In the genomic region with DNA sequence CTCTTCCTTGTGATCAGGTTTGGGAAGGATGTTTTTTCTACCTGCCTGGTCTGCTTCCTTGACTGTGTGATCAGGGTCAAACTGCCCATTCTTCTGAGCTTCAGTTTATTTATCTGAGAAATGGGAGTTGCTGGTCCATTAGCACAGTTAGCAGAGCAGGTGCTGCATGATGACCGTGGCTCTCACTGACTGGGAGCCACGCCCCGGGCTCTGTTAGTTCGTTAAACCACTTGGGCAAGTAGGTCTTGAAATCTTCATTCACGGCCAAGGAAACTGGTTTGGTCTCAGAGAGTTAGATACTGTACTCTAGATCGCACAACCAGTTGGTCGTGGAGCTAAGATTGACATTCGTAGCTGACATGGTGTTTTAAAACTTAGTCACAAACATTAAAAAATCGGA, we compare ENCODE assay signal across 1 cellular context.
TF ChIP-seq lines count a peak whose summit lies in the region.

No MANE protein-coding gene starts in this region.

TF ChIP-seq in K562, 482 proteins besides CTCF, POLR2A, EP300 and RAD21 (continued from another document):
- TF ChIP-seq, protein P1, sequence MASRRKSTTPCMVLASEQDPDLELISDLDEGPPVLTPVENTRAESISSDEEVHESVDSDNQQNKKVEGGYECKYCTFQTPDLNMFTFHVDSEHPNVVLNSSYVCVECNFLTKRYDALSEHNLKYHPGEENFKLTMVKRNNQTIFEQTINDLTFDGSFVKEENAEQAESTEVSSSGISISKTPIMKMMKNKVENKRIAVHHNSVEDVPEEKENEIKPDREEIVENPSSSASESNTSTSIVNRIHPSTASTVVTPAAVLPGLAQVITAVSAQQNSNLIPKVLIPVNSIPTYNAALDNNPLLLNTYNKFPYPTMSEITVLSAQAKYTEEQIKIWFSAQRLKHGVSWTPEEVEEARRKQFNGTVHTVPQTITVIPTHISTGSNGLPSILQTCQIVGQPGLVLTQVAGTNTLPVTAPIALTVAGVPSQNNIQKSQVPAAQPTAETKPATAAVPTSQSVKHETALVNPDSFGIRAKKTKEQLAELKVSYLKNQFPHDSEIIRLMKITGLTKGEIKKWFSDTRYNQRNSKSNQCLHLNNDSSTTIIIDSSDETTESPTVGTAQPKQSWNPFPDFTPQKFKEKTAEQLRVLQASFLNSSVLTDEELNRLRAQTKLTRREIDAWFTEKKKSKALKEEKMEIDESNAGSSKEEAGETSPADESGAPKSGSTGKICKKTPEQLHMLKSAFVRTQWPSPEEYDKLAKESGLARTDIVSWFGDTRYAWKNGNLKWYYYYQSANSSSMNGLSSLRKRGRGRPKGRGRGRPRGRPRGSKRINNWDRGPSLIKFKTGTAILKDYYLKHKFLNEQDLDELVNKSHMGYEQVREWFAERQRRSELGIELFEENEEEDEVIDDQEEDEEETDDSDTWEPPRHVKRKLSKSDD (conservative IDR thresholded peaks at IDR 0.05; ENCODE audit: low read length) = no peak
- no peak for TF ChIP-seq SIN3A (IDR thresholded peaks at IDR 0.05; ENCODE audit: borderline replicate concordance in 2 of 2, control insufficient read depth in 1 of 2, low read depth in 2 of 2, low read length in 2 of 2)
- TF ChIP-seq SIRT6 (IDR thresholded peaks at IDR 0.05; ENCODE audit: low read depth, low read length) = no peak
- no peak for TF ChIP-seq SMAD4 (CRISPR knock-in tag; conservative IDR thresholded peaks at IDR 0.05)
- TF ChIP-seq ZBTB17 (CRISPR knock-in tag; IDR thresholded peaks at IDR 0.05) = no peak
- no peak for TF ChIP-seq BMI1 (IDR thresholded peaks at IDR 0.05; ENCODE audit: low read length)
- TF ChIP-seq, protein P2, sequence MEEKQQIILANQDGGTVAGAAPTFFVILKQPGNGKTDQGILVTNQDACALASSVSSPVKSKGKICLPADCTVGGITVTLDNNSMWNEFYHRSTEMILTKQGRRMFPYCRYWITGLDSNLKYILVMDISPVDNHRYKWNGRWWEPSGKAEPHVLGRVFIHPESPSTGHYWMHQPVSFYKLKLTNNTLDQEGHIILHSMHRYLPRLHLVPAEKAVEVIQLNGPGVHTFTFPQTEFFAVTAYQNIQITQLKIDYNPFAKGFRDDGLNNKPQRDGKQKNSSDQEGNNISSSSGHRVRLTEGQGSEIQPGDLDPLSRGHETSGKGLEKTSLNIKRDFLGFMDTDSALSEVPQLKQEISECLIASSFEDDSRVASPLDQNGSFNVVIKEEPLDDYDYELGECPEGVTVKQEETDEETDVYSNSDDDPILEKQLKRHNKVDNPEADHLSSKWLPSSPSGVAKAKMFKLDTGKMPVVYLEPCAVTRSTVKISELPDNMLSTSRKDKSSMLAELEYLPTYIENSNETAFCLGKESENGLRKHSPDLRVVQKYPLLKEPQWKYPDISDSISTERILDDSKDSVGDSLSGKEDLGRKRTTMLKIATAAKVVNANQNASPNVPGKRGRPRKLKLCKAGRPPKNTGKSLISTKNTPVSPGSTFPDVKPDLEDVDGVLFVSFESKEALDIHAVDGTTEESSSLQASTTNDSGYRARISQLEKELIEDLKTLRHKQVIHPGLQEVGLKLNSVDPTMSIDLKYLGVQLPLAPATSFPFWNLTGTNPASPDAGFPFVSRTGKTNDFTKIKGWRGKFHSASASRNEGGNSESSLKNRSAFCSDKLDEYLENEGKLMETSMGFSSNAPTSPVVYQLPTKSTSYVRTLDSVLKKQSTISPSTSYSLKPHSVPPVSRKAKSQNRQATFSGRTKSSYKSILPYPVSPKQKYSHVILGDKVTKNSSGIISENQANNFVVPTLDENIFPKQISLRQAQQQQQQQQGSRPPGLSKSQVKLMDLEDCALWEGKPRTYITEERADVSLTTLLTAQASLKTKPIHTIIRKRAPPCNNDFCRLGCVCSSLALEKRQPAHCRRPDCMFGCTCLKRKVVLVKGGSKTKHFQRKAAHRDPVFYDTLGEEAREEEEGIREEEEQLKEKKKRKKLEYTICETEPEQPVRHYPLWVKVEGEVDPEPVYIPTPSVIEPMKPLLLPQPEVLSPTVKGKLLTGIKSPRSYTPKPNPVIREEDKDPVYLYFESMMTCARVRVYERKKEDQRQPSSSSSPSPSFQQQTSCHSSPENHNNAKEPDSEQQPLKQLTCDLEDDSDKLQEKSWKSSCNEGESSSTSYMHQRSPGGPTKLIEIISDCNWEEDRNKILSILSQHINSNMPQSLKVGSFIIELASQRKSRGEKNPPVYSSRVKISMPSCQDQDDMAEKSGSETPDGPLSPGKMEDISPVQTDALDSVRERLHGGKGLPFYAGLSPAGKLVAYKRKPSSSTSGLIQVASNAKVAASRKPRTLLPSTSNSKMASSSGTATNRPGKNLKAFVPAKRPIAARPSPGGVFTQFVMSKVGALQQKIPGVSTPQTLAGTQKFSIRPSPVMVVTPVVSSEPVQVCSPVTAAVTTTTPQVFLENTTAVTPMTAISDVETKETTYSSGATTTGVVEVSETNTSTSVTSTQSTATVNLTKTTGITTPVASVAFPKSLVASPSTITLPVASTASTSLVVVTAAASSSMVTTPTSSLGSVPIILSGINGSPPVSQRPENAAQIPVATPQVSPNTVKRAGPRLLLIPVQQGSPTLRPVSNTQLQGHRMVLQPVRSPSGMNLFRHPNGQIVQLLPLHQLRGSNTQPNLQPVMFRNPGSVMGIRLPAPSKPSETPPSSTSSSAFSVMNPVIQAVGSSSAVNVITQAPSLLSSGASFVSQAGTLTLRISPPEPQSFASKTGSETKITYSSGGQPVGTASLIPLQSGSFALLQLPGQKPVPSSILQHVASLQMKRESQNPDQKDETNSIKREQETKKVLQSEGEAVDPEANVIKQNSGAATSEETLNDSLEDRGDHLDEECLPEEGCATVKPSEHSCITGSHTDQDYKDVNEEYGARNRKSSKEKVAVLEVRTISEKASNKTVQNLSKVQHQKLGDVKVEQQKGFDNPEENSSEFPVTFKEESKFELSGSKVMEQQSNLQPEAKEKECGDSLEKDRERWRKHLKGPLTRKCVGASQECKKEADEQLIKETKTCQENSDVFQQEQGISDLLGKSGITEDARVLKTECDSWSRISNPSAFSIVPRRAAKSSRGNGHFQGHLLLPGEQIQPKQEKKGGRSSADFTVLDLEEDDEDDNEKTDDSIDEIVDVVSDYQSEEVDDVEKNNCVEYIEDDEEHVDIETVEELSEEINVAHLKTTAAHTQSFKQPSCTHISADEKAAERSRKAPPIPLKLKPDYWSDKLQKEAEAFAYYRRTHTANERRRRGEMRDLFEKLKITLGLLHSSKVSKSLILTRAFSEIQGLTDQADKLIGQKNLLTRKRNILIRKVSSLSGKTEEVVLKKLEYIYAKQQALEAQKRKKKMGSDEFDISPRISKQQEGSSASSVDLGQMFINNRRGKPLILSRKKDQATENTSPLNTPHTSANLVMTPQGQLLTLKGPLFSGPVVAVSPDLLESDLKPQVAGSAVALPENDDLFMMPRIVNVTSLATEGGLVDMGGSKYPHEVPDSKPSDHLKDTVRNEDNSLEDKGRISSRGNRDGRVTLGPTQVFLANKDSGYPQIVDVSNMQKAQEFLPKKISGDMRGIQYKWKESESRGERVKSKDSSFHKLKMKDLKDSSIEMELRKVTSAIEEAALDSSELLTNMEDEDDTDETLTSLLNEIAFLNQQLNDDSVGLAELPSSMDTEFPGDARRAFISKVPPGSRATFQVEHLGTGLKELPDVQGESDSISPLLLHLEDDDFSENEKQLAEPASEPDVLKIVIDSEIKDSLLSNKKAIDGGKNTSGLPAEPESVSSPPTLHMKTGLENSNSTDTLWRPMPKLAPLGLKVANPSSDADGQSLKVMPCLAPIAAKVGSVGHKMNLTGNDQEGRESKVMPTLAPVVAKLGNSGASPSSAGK (IDR thresholded peaks at IDR 0.05) = no peak
- no peak for TF ChIP-seq RBBP5 (IDR thresholded peaks at IDR 0.05; ENCODE audit: borderline replicate concordance, insufficient read depth, low read length, poor library complexity, severe bottlenecking)
- TF ChIP-seq, protein P3, sequence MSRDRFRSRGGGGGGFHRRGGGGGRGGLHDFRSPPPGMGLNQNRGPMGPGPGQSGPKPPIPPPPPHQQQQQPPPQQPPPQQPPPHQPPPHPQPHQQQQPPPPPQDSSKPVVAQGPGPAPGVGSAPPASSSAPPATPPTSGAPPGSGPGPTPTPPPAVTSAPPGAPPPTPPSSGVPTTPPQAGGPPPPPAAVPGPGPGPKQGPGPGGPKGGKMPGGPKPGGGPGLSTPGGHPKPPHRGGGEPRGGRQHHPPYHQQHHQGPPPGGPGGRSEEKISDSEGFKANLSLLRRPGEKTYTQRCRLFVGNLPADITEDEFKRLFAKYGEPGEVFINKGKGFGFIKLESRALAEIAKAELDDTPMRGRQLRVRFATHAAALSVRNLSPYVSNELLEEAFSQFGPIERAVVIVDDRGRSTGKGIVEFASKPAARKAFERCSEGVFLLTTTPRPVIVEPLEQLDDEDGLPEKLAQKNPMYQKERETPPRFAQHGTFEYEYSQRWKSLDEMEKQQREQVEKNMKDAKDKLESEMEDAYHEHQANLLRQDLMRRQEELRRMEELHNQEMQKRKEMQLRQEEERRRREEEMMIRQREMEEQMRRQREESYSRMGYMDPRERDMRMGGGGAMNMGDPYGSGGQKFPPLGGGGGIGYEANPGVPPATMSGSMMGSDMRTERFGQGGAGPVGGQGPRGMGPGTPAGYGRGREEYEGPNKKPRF (IDR thresholded peaks at IDR 0.05; ENCODE audit: low read depth, low read length) = no peak
- TF ChIP-seq DDX20 (tag; IDR thresholded peaks at IDR 0.05; ENCODE audit: low read depth) = no peak
- TF ChIP-seq, protein P4, sequence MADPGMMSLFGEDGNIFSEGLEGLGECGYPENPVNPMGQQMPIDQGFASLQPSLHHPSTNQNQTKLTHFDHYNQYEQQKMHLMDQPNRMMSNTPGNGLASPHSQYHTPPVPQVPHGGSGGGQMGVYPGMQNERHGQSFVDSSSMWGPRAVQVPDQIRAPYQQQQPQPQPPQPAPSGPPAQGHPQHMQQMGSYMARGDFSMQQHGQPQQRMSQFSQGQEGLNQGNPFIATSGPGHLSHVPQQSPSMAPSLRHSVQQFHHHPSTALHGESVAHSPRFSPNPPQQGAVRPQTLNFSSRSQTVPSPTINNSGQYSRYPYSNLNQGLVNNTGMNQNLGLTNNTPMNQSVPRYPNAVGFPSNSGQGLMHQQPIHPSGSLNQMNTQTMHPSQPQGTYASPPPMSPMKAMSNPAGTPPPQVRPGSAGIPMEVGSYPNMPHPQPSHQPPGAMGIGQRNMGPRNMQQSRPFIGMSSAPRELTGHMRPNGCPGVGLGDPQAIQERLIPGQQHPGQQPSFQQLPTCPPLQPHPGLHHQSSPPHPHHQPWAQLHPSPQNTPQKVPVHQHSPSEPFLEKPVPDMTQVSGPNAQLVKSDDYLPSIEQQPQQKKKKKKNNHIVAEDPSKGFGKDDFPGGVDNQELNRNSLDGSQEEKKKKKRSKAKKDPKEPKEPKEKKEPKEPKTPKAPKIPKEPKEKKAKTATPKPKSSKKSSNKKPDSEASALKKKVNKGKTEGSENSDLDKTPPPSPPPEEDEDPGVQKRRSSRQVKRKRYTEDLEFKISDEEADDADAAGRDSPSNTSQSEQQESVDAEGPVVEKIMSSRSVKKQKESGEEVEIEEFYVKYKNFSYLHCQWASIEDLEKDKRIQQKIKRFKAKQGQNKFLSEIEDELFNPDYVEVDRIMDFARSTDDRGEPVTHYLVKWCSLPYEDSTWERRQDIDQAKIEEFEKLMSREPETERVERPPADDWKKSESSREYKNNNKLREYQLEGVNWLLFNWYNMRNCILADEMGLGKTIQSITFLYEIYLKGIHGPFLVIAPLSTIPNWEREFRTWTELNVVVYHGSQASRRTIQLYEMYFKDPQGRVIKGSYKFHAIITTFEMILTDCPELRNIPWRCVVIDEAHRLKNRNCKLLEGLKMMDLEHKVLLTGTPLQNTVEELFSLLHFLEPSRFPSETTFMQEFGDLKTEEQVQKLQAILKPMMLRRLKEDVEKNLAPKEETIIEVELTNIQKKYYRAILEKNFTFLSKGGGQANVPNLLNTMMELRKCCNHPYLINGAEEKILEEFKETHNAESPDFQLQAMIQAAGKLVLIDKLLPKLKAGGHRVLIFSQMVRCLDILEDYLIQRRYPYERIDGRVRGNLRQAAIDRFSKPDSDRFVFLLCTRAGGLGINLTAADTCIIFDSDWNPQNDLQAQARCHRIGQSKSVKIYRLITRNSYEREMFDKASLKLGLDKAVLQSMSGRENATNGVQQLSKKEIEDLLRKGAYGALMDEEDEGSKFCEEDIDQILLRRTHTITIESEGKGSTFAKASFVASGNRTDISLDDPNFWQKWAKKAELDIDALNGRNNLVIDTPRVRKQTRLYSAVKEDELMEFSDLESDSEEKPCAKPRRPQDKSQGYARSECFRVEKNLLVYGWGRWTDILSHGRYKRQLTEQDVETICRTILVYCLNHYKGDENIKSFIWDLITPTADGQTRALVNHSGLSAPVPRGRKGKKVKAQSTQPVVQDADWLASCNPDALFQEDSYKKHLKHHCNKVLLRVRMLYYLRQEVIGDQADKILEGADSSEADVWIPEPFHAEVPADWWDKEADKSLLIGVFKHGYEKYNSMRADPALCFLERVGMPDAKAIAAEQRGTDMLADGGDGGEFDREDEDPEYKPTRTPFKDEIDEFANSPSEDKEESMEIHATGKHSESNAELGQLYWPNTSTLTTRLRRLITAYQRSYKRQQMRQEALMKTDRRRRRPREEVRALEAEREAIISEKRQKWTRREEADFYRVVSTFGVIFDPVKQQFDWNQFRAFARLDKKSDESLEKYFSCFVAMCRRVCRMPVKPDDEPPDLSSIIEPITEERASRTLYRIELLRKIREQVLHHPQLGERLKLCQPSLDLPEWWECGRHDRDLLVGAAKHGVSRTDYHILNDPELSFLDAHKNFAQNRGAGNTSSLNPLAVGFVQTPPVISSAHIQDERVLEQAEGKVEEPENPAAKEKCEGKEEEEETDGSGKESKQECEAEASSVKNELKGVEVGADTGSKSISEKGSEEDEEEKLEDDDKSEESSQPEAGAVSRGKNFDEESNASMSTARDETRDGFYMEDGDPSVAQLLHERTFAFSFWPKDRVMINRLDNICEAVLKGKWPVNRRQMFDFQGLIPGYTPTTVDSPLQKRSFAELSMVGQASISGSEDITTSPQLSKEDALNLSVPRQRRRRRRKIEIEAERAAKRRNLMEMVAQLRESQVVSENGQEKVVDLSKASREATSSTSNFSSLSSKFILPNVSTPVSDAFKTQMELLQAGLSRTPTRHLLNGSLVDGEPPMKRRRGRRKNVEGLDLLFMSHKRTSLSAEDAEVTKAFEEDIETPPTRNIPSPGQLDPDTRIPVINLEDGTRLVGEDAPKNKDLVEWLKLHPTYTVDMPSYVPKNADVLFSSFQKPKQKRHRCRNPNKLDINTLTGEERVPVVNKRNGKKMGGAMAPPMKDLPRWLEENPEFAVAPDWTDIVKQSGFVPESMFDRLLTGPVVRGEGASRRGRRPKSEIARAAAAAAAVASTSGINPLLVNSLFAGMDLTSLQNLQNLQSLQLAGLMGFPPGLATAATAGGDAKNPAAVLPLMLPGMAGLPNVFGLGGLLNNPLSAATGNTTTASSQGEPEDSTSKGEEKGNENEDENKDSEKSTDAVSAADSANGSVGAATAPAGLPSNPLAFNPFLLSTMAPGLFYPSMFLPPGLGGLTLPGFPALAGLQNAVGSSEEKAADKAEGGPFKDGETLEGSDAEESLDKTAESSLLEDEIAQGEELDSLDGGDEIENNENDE (IDR thresholded peaks at IDR 0.05; ENCODE audit: low read depth, low read length) = no peak
- TF ChIP-seq MEIS2 (IDR thresholded peaks at IDR 0.05; ENCODE audit: partially characterized antibody) = no peak
